11 cellular contexts compared by ENCODE assay signal in genomic region chr18:13558790-13559189, GRCh38.
DNase-seq lines count a peak whose midpoint lies in the region; ATAC-seq and TF ChIP-seq lines count a peak whose summit lies in the region.
"Had no signal": no experiment of that assay in that cellular context is flagged by ENCODE, and none has a peak within 500 bp of the region (broad histone marks: within the 10 kb centered on the region; RNA-seq: fewer than 3 reads in every experiment).

No MANE protein-coding gene starts in this region.

- H3K27ac ChIP-seq in VCaP (peak overlapping the region; percentile 24; the same call in 1 of the 2 replicates), temporal lobe (ENCODE audit: low read depth, low read length) (peak overlapping the region; percentile 42)
- H3K27ac ChIP-seq: Peyer's patch had no signal

- no peaks in the 10 kb centered on the region for H3K27me3 Mint-ChIP-seq in activated naive CD8-positive, alpha-beta T cell treated with anti-CD3 and anti-CD28 coated beads, Interleukin-2, amount 50 U/mL, for 24 hours
- no peaks in the 10 kb centered on the region for H3K27me3 Mint-ChIP-seq in activated naive CD8-positive, alpha-beta T cell treated with anti-CD3 and anti-CD28 coated beads for 36 hours

- H3K4me3 Mint-ChIP-seq in activated naive CD8-positive, alpha-beta T cell treated with anti-CD3 and anti-CD28 coated beads, Interleukin-2, amount 50 U/mL, for 24 hours, result no peak overlapping the region
- no peak overlapping the region for H3K4me3 Mint-ChIP-seq in activated naive CD8-positive, alpha-beta T cell treated with anti-CD3 and anti-CD28 coated beads for 36 hours

- H3K9me3 Mint-ChIP-seq in activated naive CD8-positive, alpha-beta T cell treated with anti-CD3 and anti-CD28 coated beads, Interleukin-2, amount 50 U/mL, for 24 hours, result no peaks in the 10 kb centered on the region
- no peaks in the 10 kb centered on the region for H3K9me3 Mint-ChIP-seq in activated naive CD8-positive, alpha-beta T cell treated with anti-CD3 and anti-CD28 coated beads for 36 hours

- H3K27ac Mint-ChIP-seq in activated naive CD8-positive, alpha-beta T cell treated with anti-CD3 and anti-CD28 coated beads, Interleukin-2, amount 50 U/mL, for 24 hours, result no peak overlapping the region
- H3K27ac Mint-ChIP-seq in activated naive CD8-positive, alpha-beta T cell treated with anti-CD3 and anti-CD28 coated beads for 36 hours, result no peak overlapping the region

- ATAC-seq in activated naive CD8-positive, alpha-beta T cell treated with anti-CD3 and anti-CD28 coated beads, Interleukin-2, amount 50 U/mL, for 24 hours, result no peak
- ATAC-seq in GM18861 (IDR thresholded peaks at IDR 0.05; ENCODE audit: unreplicated experiment), result no peak
- no peak for ATAC-seq in activated CD4-positive, CD25-positive, alpha-beta regulatory T cell treated with anti-CD3 and anti-CD28 coated beads, Interleukin-2, amount 50 U/mL, for 24 hours

- H3K4me1 Mint-ChIP-seq in activated naive CD8-positive, alpha-beta T cell treated with anti-CD3 and anti-CD28 coated beads, Interleukin-2, amount 50 U/mL, for 24 hours, result peaks cover 41% of the 10 kb centered on the region
- H3K4me1 Mint-ChIP-seq in activated naive CD8-positive, alpha-beta T cell treated with anti-CD3 and anti-CD28 coated beads for 36 hours, result peaks cover 49% of the 10 kb centered on the region

- no peak for TF ChIP-seq CTCF in VCaP (conservative IDR thresholded peaks at IDR 0.05)

- DNase-seq in activated naive CD8-positive, alpha-beta T cell treated with anti-CD3 and anti-CD28 coated beads, Interleukin-2, amount 50 U/mL, for 24 hours, result peak; percentile 1
- no peak for DNase-seq in activated naive CD8-positive, alpha-beta T cell treated with anti-CD3 and anti-CD28 coated beads for 36 hours
- DNase-seq in islet precursor cell, result peak; percentile 21
- no peak for DNase-seq in activated CD4-positive, CD25-positive, alpha-beta regulatory T cell treated with anti-CD3 and anti-CD28 coated beads, Interleukin-2, amount 50 U/mL, for 72 hours
- DNase-seq: DMS79 treated with DMSO at 0.1 percent for 48 hours, NCI-H187 treated with DMSO at 0.1 percent for 48 hours had no signal

- no peaks in the 10 kb centered on the region for H3K36me3 Mint-ChIP-seq in activated naive CD8-positive, alpha-beta T cell treated with anti-CD3 and anti-CD28 coated beads, Interleukin-2, amount 50 U/mL, for 24 hours (ENCODE audit: low read depth)
- H3K36me3 Mint-ChIP-seq in activated naive CD8-positive, alpha-beta T cell treated with anti-CD3 and anti-CD28 coated beads for 36 hours, result peaks cover 5% of the 10 kb centered on the region

Comparison
In these comparisons a context has a peak if more than half of its experiments do, and no peak if none do; other contexts are left out.
1. DNase-seq: peak in activated naive CD8-positive, alpha-beta T cell treated with anti-CD3 and anti-CD28 coated beads, Interleukin-2, amount 50 U/mL, for 24 hours (single experiment) and islet precursor cell (single experiment); none in activated naive CD8-positive, alpha-beta T cell treated with anti-CD3 and anti-CD28 coated beads for 36 hours (single experiment) and activated CD4-positive, CD25-positive, alpha-beta regulatory T cell treated with anti-CD3 and anti-CD28 coated beads, Interleukin-2, amount 50 U/mL, for 72 hours (single experiment).